Comparison of ENCODE assay signal across 24 cellular contexts in the genomic region with DNA sequence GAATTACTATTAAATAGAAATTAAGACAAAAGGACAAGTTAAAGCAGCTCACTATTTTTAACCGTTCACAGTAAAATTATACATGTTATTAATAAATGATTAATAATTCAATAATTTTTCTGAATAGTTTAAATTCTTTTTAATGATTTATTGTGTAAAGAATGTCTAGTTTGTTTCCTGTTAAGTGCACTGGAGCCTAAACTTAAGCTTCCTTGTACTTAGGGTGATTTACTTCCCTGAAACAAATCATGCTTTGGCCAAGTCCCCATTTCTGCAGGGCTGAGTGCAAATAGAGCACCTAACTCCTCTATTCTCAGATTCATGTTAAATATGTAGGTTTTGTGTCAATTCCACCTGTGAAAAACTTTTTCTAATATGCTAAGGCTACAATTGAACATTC.
"Had no signal": no experiment of that assay in that cellular context is flagged by ENCODE, and none has a peak within 500 bp of the region (broad histone marks: within the 10 kb centered on the region; RNA-seq: fewer than 3 reads in every experiment).

No MANE protein-coding gene starts in this region.

- H3K36me3 ChIP-seq: cardiac muscle cell, left lung, lower lobe of right lung, upper lobe of left lung had no signal

- H3K4me3 ChIP-seq: body of pancreas, cardiac muscle cell, coronary artery, left lung, lower lobe of right lung, skin epidermis, upper lobe of left lung had no signal

- ATAC-seq: activated CD8-positive, alpha-beta T cell treated with anti-CD3 and anti-CD28 coated beads for 36 hours; activated T-cell treated with anti-CD3 and anti-CD28 coated beads, Interleukin-2, amount 50 U/mL, for 4 hours; body of pancreas; effector memory CD8-positive, alpha-beta T cell; esophagus mucosa; left lung; lower lobe of right lung; sciatic nerve; stimulated activated effector memory CD8-positive, alpha-beta T cell treated with anti-CD3 and anti-CD28 coated beads, Interleukin-12 subunit alpha, Interleukin-12 subunit beta, amount 100 ng/mL, for 72 hours; T-cell had no signal

- DNase-seq: activated B cell treated with CpG ODN at 0.5 μM for 24 hours; activated CD4-positive, alpha-beta T cell treated with anti-CD3 and anti-CD28 coated beads, Interleukin-2, amount 50 U/mL, for 1 hour; activated CD8-positive, alpha-beta T cell treated with anti-CD3 and anti-CD28 coated beads for 36 hours; activated naive CD4-positive, alpha-beta T cell treated with Interleukin-2 at 50 U/mL for 16 hours; activated T-cell treated with anti-CD3 and anti-CD28 coated beads, Interleukin-2, amount 50 U/mL, for 4 hours; aorta; body of pancreas; cerebellar nuclear complex; effector memory CD8-positive, alpha-beta T cell; foreskin fibroblast; glutamatergic neuron; left lung; lower lobe of right lung; mesendoderm; stimulated activated CD4-positive, alpha-beta T cell treated with anti-CD3 and anti-CD28 coated beads, Interleukin-4, amount 100 ng/mL, for 24 hours; T-cell; upper lobe of left lung had no signal

- H3K27ac ChIP-seq: body of pancreas, cardiac muscle cell, coronary artery, left lung, lower lobe of right lung, skin epidermis, upper lobe of left lung had no signal

- H3K27me3 ChIP-seq: body of pancreas, cardiac muscle cell, left lung, upper lobe of left lung had no signal

- FAIRE-seq: keratinocyte had no signal

- H3K9me3 ChIP-seq: body of pancreas had no signal

- H3K4me1 ChIP-seq: body of pancreas, left lung, lower lobe of right lung, upper lobe of left lung had no signal
